In the genomic region with DNA sequence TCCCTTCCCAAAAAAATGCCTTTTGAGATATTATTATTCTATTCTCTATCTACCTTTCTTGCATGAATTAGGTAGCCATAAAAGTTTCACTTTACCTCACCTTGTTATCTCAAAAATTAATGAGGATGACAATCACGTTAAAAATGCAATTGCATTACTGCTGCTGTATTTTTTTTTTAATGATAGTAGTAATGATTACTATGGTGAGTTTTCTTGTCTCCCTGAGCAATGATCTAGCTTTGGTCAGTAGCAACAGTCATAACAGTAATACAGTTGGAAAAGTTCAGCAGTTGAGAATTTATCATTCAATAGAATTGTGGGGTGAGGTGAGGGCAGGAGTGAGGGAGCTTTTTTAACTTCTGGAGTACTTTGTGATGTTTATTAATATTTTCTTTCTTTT, we compare ENCODE assay signal across 34 cellular contexts.
"Had no signal": no experiment of that assay in that cellular context is flagged by ENCODE, and none has a peak within 500 bp of the region (broad histone marks: within the 10 kb centered on the region; RNA-seq: fewer than 3 reads in every experiment).

Gene EFCAB5, plus strand, starts transcription at position 301 of the 400 bp plus-strand sequence. CDS start 163 bp downstream, outside the sequence.

- H3K4me3 ChIP-seq: MG63 had no signal

- H3K9me3 ChIP-seq: MG63 had no signal

- H3K36me3 ChIP-seq: MG63 had no signal

- DNase-seq: Karpas-422, Kasumi-1, KG1, MG63, MM.1S, MV-4-11, NCI-H1048, NCI-H1092, NCI-H1092 treated with DMSO at 0.1 percent for 48 hours, NCI-H1105, NCI-H1105 treated with DMSO at 0.1 percent for 48 hours, NCI-H1417, NCI-H1417 treated with DMSO at 0.1 percent for 48 hours, NCI-H1436, NCI-H1436 treated with DMSO at 0.1 percent for 48 hours, NCI-H146, NCI-H1694, NCI-H1694 treated with DMSO at 0.1 percent for 48 hours, NCI-H187, NCI-H187 treated with DMSO at 0.1 percent for 48 hours, NCI-H1930, NCI-H2029 treated with DMSO at 0.1 percent for 48 hours, NCI-H2081, NCI-H2081 treated with DMSO at 0.1 percent for 48 hours, NCI-H2107, NCI-H2171, NCI-H2171 treated with DMSO at 0.1 percent for 48 hours, NCI-H2227 treated with DMSO at 0.1 percent for 48 hours, NCI-H226, NCI-H345, NCI-H446, NCI-H446 treated with DMSO at 0.1 percent for 48 hours, NCI-H510A had no signal

- H3K4me2 ChIP-seq: KMS-11 had no signal

- H3K27ac ChIP-seq: KMS-11 had no signal
